ENCODE assay signal across 8 cellular contexts in genomic region chr7:1666779-1667565, GRCh38. TPM values are rescaled to one million over a fixed set of nuclear protein-coding genes. Genes with fewer than 3 reads are reported as not detected.
DNase-seq lines count a peak whose midpoint lies in the region; ATAC-seq and TF ChIP-seq lines count a peak whose summit lies in the region.

No MANE protein-coding gene starts in this region.

- H3K9ac ChIP-seq in liver (ENCODE audit: low read depth in 1 of 2, low read length in 2 of 2): peak overlapping the region in 1 of 2 donors; percentile 47

- H3K9me3 ChIP-seq in liver (ENCODE audit: control insufficient read depth in 4 of 4, low read length in 3 of 4) (no peaks in the 10 kb centered on the region), transverse colon (no peaks in the 10 kb centered on the region)

- no peaks in the 10 kb centered on the region for H3K36me3 Mint-ChIP-seq in activated CD4-positive, alpha-beta T cell treated with anti-CD3 and anti-CD28 coated beads for 36 hours (ENCODE audit: low read depth)
- H3K36me3 Mint-ChIP-seq in MCF 10A (ENCODE audit: insufficient read depth, unreplicated experiment): peaks cover 4% of the 10 kb centered on the region

- H3K36me3 ChIP-seq in liver (ENCODE audit: control insufficient read depth in 4 of 4, insufficient read depth in 3 of 4, low read depth in 1 of 4, low read length in 3 of 4) (no peaks in the 10 kb centered on the region), transverse colon (no peaks in the 10 kb centered on the region)

- intact Hi-C loops in activated CD4-positive, alpha-beta T cell treated with anti-CD3 and anti-CD28 coated beads for 36 hours (cut with DNase I, micrococcal nuclease): loop anchor here (5.0 to 10.0 kb wide), 6 partner anchors 88 to 685 kb away; partner anchors contain the start of genes EIF3B (in 1 of the 2), MAD1L1 (in 1 of the 2) and UNCX (in 1 of the 2)
- intact Hi-C loops in MCF 10A (cut with micrococcal nuclease) (loop anchor here (10.0 kb wide), 1 partner anchor 538 kb away; no protein-coding TSS in a partner anchor), transverse colon (cut with DNase I; ENCODE audit: low total_unique reads) (loop anchor here (10.0 kb wide), 1 partner anchor 538 kb away; no protein-coding TSS in a partner anchor)

- peaks cover 8% of the 10 kb centered on the region for H3K4me1 Mint-ChIP-seq in activated CD4-positive, alpha-beta T cell treated with anti-CD3 and anti-CD28 coated beads for 36 hours
- H3K4me1 Mint-ChIP-seq in MCF 10A (ENCODE audit: insufficient read depth, unreplicated experiment): no peaks in the 10 kb centered on the region

- H3K27me3 Mint-ChIP-seq in activated CD4-positive, alpha-beta T cell treated with anti-CD3 and anti-CD28 coated beads for 36 hours: peaks cover 24% of the 10 kb centered on the region
- H3K27me3 Mint-ChIP-seq in MCF 10A (ENCODE audit: insufficient read depth, unreplicated experiment): peaks cover 45% of the 10 kb centered on the region

- BruUV-seq in MCF 10A (replicated peaks; lab: Mats Ljungman, UMichigan): no TSS peak

- peak overlapping the region; percentile 36 for H3K4me3 Mint-ChIP-seq in activated CD4-positive, alpha-beta T cell treated with anti-CD3 and anti-CD28 coated beads for 36 hours
- peak overlapping the region; percentile 45 for H3K4me3 Mint-ChIP-seq in MCF 10A (ENCODE audit: unreplicated experiment)

- H3K27ac ChIP-seq in liver (ENCODE audit: low read depth in 1 of 2, low read length in 2 of 2) (peak overlapping the region; percentile 70 to 80), transverse colon (no peak overlapping the region)

- TF ChIP-seq POLR2A in transverse colon (IDR thresholded peaks at IDR 0.05): no peak

- no peak for TF ChIP-seq RAD21 in liver (IDR thresholded peaks at IDR 0.05)

- DNase-seq in activated CD4-positive, alpha-beta T cell treated with anti-CD3 and anti-CD28 coated beads for 36 hours: no peak
- DNase-seq in activated CD4-positive, alpha-beta T cell treated with anti-CD3 and anti-CD28 coated beads, Interleukin-2, amount 50 U/mL, for 4 hours: no peak
- DNase-seq in MCF 10A (ENCODE audit: unreplicated experiment) (no peak), transverse colon (no peak), 8988T (no peak)

- WGBS in liver: 1% methylated on average over 79 of the region's 79 CpGs
- WGBS in transverse colon (ENCODE audit: low coverage in 1 of 2), 2 donors: 2% methylated on average over 62 of the region's 79 CpGs; no CpG with 5 or more reads in 1 of the 2 donors

- POLR2A ChIA-PET in activated CD4-positive, alpha-beta T cell treated with anti-CD3 and anti-CD28 coated beads for 36 hours (lab: Charles Lee): no interaction called here
- POLR2A ChIA-PET in MCF 10A (lab: Yijun Ruan, JAX): no interaction called here

- TF ChIP-seq CTCF in MCF 10A (IDR thresholded peaks at IDR 0.05; ENCODE audit: unreplicated experiment) (no peak), liver (IDR thresholded peaks at IDR 0.05; ENCODE audit: low read depth, low read length, missing input control) (no peak), transverse colon (IDR thresholded peaks at IDR 0.05) (no peak)

- no peaks in the 10 kb centered on the region for H3K9me3 Mint-ChIP-seq in activated CD4-positive, alpha-beta T cell treated with anti-CD3 and anti-CD28 coated beads for 36 hours (ENCODE audit: low read depth)
- no peaks in the 10 kb centered on the region for H3K9me3 Mint-ChIP-seq in MCF 10A (ENCODE audit: unreplicated experiment)

- H3K27me3 ChIP-seq in liver (ENCODE audit: control insufficient read depth in 4 of 4, insufficient read depth in 4 of 4, low read length in 3 of 4) (no peaks in the 10 kb centered on the region), transverse colon (peaks cover 99% of the 10 kb centered on the region)

- peaks cover 28 to 62% (median 37%) of the 10 kb centered on the region in 4 donors for H3K4me1 ChIP-seq in liver (ENCODE audit: control insufficient read depth in 4 of 4, insufficient read depth in 4 of 4, low read length in 3 of 4)
- H3K4me1 ChIP-seq in transverse colon: peaks cover 11 to 59% (median 52%) of the 10 kb centered on the region in 4 donors

- no peak overlapping the region for H3K27ac Mint-ChIP-seq in activated CD4-positive, alpha-beta T cell treated with anti-CD3 and anti-CD28 coated beads for 36 hours
- H3K27ac Mint-ChIP-seq in MCF 10A (ENCODE audit: low read depth, unreplicated experiment): no peak overlapping the region

- no peak for ATAC-seq in activated CD4-positive, alpha-beta T cell treated with anti-CD3 and anti-CD28 coated beads for 36 hours
- ATAC-seq in HG03159 (IDR thresholded peaks at IDR 0.05; ENCODE audit: unreplicated experiment) (no peak), HG02840 (IDR thresholded peaks at IDR 0.05; ENCODE audit: low FRiP score, unreplicated experiment) (no peak)

- in situ Hi-C loops in transverse colon (cut with MboI; ENCODE audit: low pct_ligation_motif_present in 1 of 4, low pct_unique_long_range_greater_than_20kb in 1 of 4, low sequenced_read_pairs in 3 of 4): loop anchor here in 2 of 4 donors (25.0 kb wide), 1 partner anchor 545 kb away; no protein-coding TSS in a partner anchor

- peak overlapping the region in 2 of 3 donors; percentile 65 to 74 for H3K4me3 ChIP-seq in liver (ENCODE audit: low read depth in 1 of 3, low read length in 3 of 3)
- peak overlapping the region in 3 of 4 donors; percentile 15 to 59 (median 37) for H3K4me3 ChIP-seq in transverse colon

- no peak for TF ChIP-seq EP300 in transverse colon (IDR thresholded peaks at IDR 0.05; ENCODE audit: low read depth)

- CTCF ChIA-PET in activated CD4-positive, alpha-beta T cell treated with anti-CD3 and anti-CD28 coated beads for 36 hours (lab: Charles Lee): no interaction called here
- CTCF ChIA-PET in MCF 10A (lab: Yijun Ruan, JAX): interaction anchor here (0.6 kb wide), 1 partner anchor 256 kb away, joined by 3 read pairs; no protein-coding TSS in a partner anchor

TF ChIP-seq in liver, 16 proteins besides CTCF, POLR2A, EP300 and RAD21:
- TF ChIP-seq NR2F2 (IDR thresholded peaks at IDR 0.05): no peak
- no peak for TF ChIP-seq TAF1 (conservative IDR thresholded peaks at IDR 0.05)
- TF ChIP-seq REST (IDR thresholded peaks at IDR 0.05): no peak
- TF ChIP-seq RXRA (IDR thresholded peaks at IDR 0.05): no peak
- no peak for TF ChIP-seq ZBTB33 (IDR thresholded peaks at IDR 0.05)
- no peak for TF ChIP-seq ATF3 (IDR thresholded peaks at IDR 0.05)
- no peak for TF ChIP-seq HNF4A (conservative IDR thresholded peaks at IDR 0.05)
- no peak for TF ChIP-seq HNF4G (IDR thresholded peaks at IDR 0.05)

RNA-seq across cellular contexts. Expression of gene ELFN1, which starts 3.1 kb away (rescaled TPM):
- under 1 TPM; 0.05 to 0.09 TPM for total RNA-seq in activated CD4-positive, alpha-beta T cell treated with anti-CD3 and anti-CD28 coated beads for 36 hours
- total RNA-seq in MCF 10A (2022) (not detected in 2 replicates), liver (1 to 10 TPM; 3.3 to 3.4 TPM), transverse colon (under 1 TPM in 3 of 4 donors, not detected in 1; 0.14 to 0.60 (median 0.32) TPM)
- polyA plus RNA-seq in liver: 1 to 10 TPM in 1 of 2 donors, under 1 TPM in 1; 0.43 to 3.5 TPM

Comparison
In these comparisons a context has a peak if more than half of its experiments do, and no peak if none do; other contexts are left out.
1. H3K27ac ChIP-seq: peak in liver (2 of 2); none in transverse colon (0 of 4).